ENCODE assay signal across 1 cellular context in the genomic region with DNA sequence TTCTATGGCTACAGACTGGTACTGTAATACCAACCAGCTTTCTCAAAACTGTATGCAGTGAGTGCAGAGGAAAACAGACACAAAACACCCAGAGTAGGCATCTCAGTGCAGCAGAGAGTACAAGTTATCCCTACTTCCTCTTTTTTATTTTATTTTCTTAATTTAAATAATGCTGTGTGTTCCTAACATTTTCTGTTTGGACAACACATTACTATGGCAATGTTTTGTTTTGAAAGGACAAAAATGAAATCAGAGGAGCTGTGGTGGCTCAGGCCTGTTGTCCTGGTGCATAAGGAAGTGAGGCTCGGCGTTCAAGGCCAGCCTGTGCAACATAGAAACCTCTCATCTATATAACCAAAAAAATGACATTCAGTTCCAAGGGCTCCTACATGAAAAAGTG.
TF ChIP-seq lines count a peak whose summit lies in the region.

No MANE protein-coding gene starts in this region.

TF ChIP-seq in HepG2, 621 proteins besides CTCF, POLR2A, EP300 and RAD21:
- TF ChIP-seq SP4 (CRISPR knock-in tag; IDR thresholded peaks at IDR 0.05) (no peak), SNAPC2 (CRISPR knock-in tag; IDR thresholded peaks at IDR 0.05) (no peak), ZMYM4 (CRISPR knock-in tag; IDR thresholded peaks at IDR 0.05) (no peak)
